1 cellular context compared by ENCODE assay signal in genomic region chr9:72540348-72540873, GRCh38.
TF ChIP-seq lines count a peak whose summit lies in the region.

No MANE protein-coding gene starts in this region.

TF ChIP-seq in K562, 482 proteins besides CTCF, POLR2A, EP300 and RAD21 (continued from another document and continues in another):
- no peak for TF ChIP-seq ATF4 (CRISPR knock-in tag; IDR thresholded peaks at IDR 0.05)
- TF ChIP-seq, protein P1, sequence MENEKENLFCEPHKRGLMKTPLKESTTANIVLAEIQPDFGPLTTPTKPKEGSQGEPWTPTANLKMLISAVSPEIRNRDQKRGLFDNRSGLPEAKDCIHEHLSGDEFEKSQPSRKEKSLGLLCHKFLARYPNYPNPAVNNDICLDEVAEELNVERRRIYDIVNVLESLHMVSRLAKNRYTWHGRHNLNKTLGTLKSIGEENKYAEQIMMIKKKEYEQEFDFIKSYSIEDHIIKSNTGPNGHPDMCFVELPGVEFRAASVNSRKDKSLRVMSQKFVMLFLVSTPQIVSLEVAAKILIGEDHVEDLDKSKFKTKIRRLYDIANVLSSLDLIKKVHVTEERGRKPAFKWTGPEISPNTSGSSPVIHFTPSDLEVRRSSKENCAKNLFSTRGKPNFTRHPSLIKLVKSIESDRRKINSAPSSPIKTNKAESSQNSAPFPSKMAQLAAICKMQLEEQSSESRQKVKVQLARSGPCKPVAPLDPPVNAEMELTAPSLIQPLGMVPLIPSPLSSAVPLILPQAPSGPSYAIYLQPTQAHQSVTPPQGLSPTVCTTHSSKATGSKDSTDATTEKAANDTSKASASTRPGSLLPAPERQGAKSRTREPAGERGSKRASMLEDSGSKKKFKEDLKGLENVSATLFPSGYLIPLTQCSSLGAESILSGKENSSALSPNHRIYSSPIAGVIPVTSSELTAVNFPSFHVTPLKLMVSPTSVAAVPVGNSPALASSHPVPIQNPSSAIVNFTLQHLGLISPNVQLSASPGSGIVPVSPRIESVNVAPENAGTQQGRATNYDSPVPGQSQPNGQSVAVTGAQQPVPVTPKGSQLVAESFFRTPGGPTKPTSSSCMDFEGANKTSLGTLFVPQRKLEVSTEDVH (IDR thresholded peaks at IDR 0.05; ENCODE audit: low read depth, partially characterized antibody) = no peak
- no peak for TF ChIP-seq ZNF408 (CRISPR knock-in tag; IDR thresholded peaks at IDR 0.05; ENCODE audit: low read depth)
- TF ChIP-seq KDM4B (IDR thresholded peaks at IDR 0.05; ENCODE audit: borderline replicate concordance in 2 of 2, low read depth in 1 of 2) = no peak
- TF ChIP-seq POLR2G (IDR thresholded peaks at IDR 0.05; ENCODE audit: low read depth, low read length) = no peak
- no peak for TF ChIP-seq ZNF644 (tag; IDR thresholded peaks at IDR 0.05; ENCODE audit: low read depth)
- no peak for TF ChIP-seq GTF2F1 (IDR thresholded peaks at IDR 0.05; ENCODE audit: low read depth, low read length)
- peak; percentile 74 for TF ChIP-seq NFE2 (IDR thresholded peaks at IDR 0.05; ENCODE audit: low read depth)
- TF ChIP-seq TCFL5 (CRISPR knock-in tag; conservative IDR thresholded peaks at IDR 0.05) = no peak
- no peak for TF ChIP-seq U2AF1 (optimal IDR thresholded peaks at IDR 0.05; ENCODE audit: low read depth, low read length)
- TF ChIP-seq MCM7 (IDR thresholded peaks at IDR 0.05) = no peak
- TF ChIP-seq CXXC5 (CRISPR knock-in tag; IDR thresholded peaks at IDR 0.05) = no peak; the same call in 1 of the 2 replicates
- TF ChIP-seq, protein P2, sequence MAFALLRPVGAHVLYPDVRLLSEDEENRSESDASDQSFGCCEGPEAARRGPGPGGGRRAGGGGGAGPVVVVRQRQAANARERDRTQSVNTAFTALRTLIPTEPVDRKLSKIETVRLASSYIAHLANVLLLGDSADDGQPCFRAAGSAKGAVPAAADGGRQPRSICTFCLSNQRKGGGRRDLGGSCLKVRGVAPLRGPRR (CRISPR knock-in tag; IDR thresholded peaks at IDR 0.05) = no peak
- peak; percentile 94 for TF ChIP-seq ZFP36 (IDR thresholded peaks at IDR 0.05; ENCODE audit: low read depth, low read length, partially characterized antibody)
- TF ChIP-seq MITF (IDR thresholded peaks at IDR 0.05) = no peak
- TF ChIP-seq PYGO2 (tag; IDR thresholded peaks at IDR 0.05) = no peak
- TF ChIP-seq EP400 (IDR thresholded peaks at IDR 0.05) = peak; percentile 71; the same call in 1 of the 2 replicates
- TF ChIP-seq MAFG (tag; conservative IDR thresholded peaks at IDR 0.05) = peak; percentile 60; the same call in 1 of the 2 replicates
- TF ChIP-seq, protein P3, sequence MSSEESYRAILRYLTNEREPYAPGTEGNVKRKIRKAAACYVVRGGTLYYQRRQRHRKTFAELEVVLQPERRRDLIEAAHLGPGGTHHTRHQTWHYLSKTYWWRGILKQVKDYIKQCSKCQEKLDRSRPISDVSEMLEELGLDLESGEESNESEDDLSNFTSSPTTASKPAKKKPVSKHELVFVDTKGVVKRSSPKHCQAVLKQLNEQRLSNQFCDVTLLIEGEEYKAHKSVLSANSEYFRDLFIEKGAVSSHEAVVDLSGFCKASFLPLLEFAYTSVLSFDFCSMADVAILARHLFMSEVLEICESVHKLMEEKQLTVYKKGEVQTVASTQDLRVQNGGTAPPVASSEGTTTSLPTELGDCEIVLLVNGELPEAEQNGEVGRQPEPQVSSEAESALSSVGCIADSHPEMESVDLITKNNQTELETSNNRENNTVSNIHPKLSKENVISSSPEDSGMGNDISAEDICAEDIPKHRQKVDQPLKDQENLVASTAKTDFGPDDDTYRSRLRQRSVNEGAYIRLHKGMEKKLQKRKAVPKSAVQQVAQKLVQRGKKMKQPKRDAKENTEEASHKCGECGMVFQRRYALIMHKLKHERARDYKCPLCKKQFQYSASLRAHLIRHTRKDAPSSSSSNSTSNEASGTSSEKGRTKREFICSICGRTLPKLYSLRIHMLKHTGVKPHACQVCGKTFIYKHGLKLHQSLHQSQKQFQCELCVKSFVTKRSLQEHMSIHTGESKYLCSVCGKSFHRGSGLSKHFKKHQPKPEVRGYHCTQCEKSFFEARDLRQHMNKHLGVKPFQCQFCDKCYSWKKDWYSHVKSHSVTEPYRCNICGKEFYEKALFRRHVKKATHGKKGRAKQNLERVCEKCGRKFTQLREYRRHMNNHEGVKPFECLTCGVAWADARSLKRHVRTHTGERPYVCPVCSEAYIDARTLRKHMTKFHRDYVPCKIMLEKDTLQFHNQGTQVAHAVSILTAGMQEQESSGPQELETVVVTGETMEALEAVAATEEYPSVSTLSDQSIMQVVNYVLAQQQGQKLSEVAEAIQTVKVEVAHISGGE (CRISPR knock-in tag; IDR thresholded peaks at IDR 0.05) = no peak
- peak; percentile 69 for TF ChIP-seq MYC (IDR thresholded peaks at IDR 0.05; ENCODE audit: low read depth, low read length)
- no peak for TF ChIP-seq MYC (CRISPR knock-in tag; IDR thresholded peaks at IDR 0.05; ENCODE audit: borderline replicate concordance, low read depth)
- no peak for TF ChIP-seq TFAP4 (CRISPR knock-in tag; IDR thresholded peaks at IDR 0.05; ENCODE audit: borderline replicate concordance)
- TF ChIP-seq EZH2 (IDR thresholded peaks at IDR 0.05; ENCODE audit: borderline replicate concordance, low read depth, low read length) = no peak
- TF ChIP-seq, protein P4, sequence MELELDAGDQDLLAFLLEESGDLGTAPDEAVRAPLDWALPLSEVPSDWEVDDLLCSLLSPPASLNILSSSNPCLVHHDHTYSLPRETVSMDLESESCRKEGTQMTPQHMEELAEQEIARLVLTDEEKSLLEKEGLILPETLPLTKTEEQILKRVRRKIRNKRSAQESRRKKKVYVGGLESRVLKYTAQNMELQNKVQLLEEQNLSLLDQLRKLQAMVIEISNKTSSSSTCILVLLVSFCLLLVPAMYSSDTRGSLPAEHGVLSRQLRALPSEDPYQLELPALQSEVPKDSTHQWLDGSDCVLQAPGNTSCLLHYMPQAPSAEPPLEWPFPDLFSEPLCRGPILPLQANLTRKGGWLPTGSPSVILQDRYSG (tag; conservative IDR thresholded peaks at IDR 0.05; ENCODE audit: low read depth) = no peak
- no peak for TF ChIP-seq SFPQ (IDR thresholded peaks at IDR 0.05; ENCODE audit: low read depth, low read length)
- TF ChIP-seq SMARCA4 (IDR thresholded peaks at IDR 0.05) = peak; percentile 73
- peak; percentile 57 for TF ChIP-seq CBFA2T3 (IDR thresholded peaks at IDR 0.05)
- no peak for TF ChIP-seq SREBF1 (IDR thresholded peaks at IDR 0.05; ENCODE audit: borderline replicate concordance, low read depth, low read length)
- TF ChIP-seq, protein P5, sequence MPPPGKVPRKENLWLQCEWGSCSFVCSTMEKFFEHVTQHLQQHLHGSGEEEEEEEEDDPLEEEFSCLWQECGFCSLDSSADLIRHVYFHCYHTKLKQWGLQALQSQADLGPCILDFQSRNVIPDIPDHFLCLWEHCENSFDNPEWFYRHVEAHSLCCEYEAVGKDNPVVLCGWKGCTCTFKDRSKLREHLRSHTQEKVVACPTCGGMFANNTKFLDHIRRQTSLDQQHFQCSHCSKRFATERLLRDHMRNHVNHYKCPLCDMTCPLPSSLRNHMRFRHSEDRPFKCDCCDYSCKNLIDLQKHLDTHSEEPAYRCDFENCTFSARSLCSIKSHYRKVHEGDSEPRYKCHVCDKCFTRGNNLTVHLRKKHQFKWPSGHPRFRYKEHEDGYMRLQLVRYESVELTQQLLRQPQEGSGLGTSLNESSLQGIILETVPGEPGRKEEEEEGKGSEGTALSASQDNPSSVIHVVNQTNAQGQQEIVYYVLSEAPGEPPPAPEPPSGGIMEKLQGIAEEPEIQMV (tag; conservative IDR thresholded peaks at IDR 0.05; ENCODE audit: low read depth) = no peak
- no peak for TF ChIP-seq CSDE1 (IDR thresholded peaks at IDR 0.05)
- TF ChIP-seq BHLHE40 (IDR thresholded peaks at IDR 0.05; ENCODE audit: low read length) = peak; percentile 66
- TF ChIP-seq NFXL1 (CRISPR knock-in tag; IDR thresholded peaks at IDR 0.05) = no peak
- no peak for TF ChIP-seq FOXA1 (IDR thresholded peaks at IDR 0.05; ENCODE audit: borderline replicate concordance)
- no peak for TF ChIP-seq MXD1 (CRISPR knock-in tag; IDR thresholded peaks at IDR 0.05; ENCODE audit: borderline replicate concordance, poor library complexity, severe bottlenecking)
- peak; percentile 31; the same call in 1 of the 2 replicates for TF ChIP-seq ZEB2 (IDR thresholded peaks at IDR 0.05)
- no peak for TF ChIP-seq PHF20 (IDR thresholded peaks at IDR 0.05; ENCODE audit: partially characterized antibody)
- TF ChIP-seq ZNF444 (CRISPR knock-in tag; IDR thresholded peaks at IDR 0.05) = no peak
- no peak for TF ChIP-seq ZNF696 (CRISPR knock-in tag; conservative IDR thresholded peaks at IDR 0.05)
- no peak for TF ChIP-seq SMC3 (conservative IDR thresholded peaks at IDR 0.05; ENCODE audit: insufficient read depth, low read depth, low read length)
- no peak for TF ChIP-seq GABPA (tag; conservative IDR thresholded peaks at IDR 0.05; ENCODE audit: low read depth)
- TF ChIP-seq TBP (optimal IDR thresholded peaks at IDR 0.05; ENCODE audit: low read depth, low read length) = peak; percentile 11
- TF ChIP-seq, protein P6, sequence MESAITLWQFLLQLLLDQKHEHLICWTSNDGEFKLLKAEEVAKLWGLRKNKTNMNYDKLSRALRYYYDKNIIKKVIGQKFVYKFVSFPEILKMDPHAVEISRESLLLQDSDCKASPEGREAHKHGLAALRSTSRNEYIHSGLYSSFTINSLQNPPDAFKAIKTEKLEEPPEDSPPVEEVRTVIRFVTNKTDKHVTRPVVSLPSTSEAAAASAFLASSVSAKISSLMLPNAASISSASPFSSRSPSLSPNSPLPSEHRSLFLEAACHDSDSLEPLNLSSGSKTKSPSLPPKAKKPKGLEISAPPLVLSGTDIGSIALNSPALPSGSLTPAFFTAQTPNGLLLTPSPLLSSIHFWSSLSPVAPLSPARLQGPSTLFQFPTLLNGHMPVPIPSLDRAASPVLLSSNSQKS (CRISPR knock-in tag; IDR thresholded peaks at IDR 0.05) = no peak
